12 cellular contexts compared by ENCODE assay signal in genomic region chr1:24952413-24952841, GRCh38. TPM values are rescaled to one million over a fixed set of nuclear protein-coding genes. Genes with fewer than 3 reads are reported as not detected.
DNase-seq lines count a peak whose midpoint lies in the region; ATAC-seq, FAIRE-seq and TF ChIP-seq lines count a peak whose summit lies in the region.
"Had no signal": no experiment of that assay in that cellular context is flagged by ENCODE, and none has a peak within 500 bp of the region (broad histone marks: within the 10 kb centered on the region; RNA-seq: fewer than 3 reads in every experiment).

No MANE protein-coding gene starts in this region.

- H3K9ac ChIP-seq in astrocyte (ENCODE audit: low read length), result no peak overlapping the region

- H3K79me2 ChIP-seq in astrocyte (ENCODE audit: insufficient read depth, low read length), result no peaks in the 10 kb centered on the region

- H3K4me3 ChIP-seq in GM12865 (ENCODE audit: low read depth, low read length), result no peak overlapping the region
- H3K4me3 ChIP-seq in astrocyte (ENCODE audit: insufficient read depth, low read depth, low read length), result no peak overlapping the region

- no peaks in the 10 kb centered on the region for H3K27me3 ChIP-seq in astrocyte (ENCODE audit: insufficient read depth, low read length)

- H3K9me3 ChIP-seq in astrocyte (ENCODE audit: insufficient read depth, low read depth, low read length), result no peaks in the 10 kb centered on the region

- H3K4me1 Mint-ChIP-seq in astrocyte (ENCODE audit: low read depth, unreplicated experiment), result peaks cover 41% of the 10 kb centered on the region

- no peak overlapping the region for H3K27ac Mint-ChIP-seq in astrocyte (ENCODE audit: unreplicated experiment)
- H3K27ac Mint-ChIP-seq: CD14-positive monocyte had no signal

- TF ChIP-seq CTCF in GM12865 (IDR thresholded peaks at IDR 0.05; ENCODE audit: insufficient read depth, low read depth, low read length, missing control alignments), result peak; percentile 19
- TF ChIP-seq CTCF in astrocyte (IDR thresholded peaks at IDR 0.05; ENCODE audit: insufficient read depth, low read depth, low read length), result no peak

- H3K36me3 Mint-ChIP-seq in astrocyte (ENCODE audit: low read depth, unreplicated experiment), result peaks cover 3% of the 10 kb centered on the region

- ATAC-seq in HG03469 (IDR thresholded peaks at IDR 0.05; ENCODE audit: unreplicated experiment), result no peak

- H2AFZ ChIP-seq in astrocyte (ENCODE audit: low read depth, low read length), result no peak overlapping the region

- H3K27ac ChIP-seq in astrocyte (ENCODE audit: low read depth, low read length), result no peak overlapping the region

- peak overlapping the region; percentile 31 for H3K4me2 ChIP-seq in astrocyte (ENCODE audit: low read length)

- FAIRE-seq in astrocyte (lab: Jason Lieb, UNC), result no peak

- no peaks in the 10 kb centered on the region for H3K36me3 ChIP-seq in astrocyte (ENCODE audit: insufficient read depth, low read length)

- no peaks in the 10 kb centered on the region for H3K9me3 Mint-ChIP-seq in astrocyte (ENCODE audit: unreplicated experiment)

- H3K27me3 Mint-ChIP-seq in astrocyte (ENCODE audit: low read depth, unreplicated experiment), result peaks cover 4% of the 10 kb centered on the region

- no peaks in the 10 kb centered on the region for H4K20me1 ChIP-seq in astrocyte (ENCODE audit: insufficient read depth, low read length)

- peak; percentile 54 for DNase-seq in A172 (ENCODE audit: low spot score)
- peak; percentile 78 for DNase-seq in GM12865 (ENCODE audit: low read depth)
- peak; percentile 76 for DNase-seq in OCI-M1 (lab: John Stamatoyannopoulos, UW)
- no peak for DNase-seq in astrocyte (ENCODE audit: low read depth)
- DNase-seq in NCI-H748 (lab: John Stamatoyannopoulos, UW; ENCODE audit: unreplicated experiment), result no peak
- no peak for DNase-seq in C1 segment of cervical spinal cord (lab: John Stamatoyannopoulos, UW)
- DNase-seq in cerebellar nuclear complex (lab: John Stamatoyannopoulos, UW), result no peak
- DNase-seq: activated CD4-positive, CD25-positive, alpha-beta regulatory T cell treated with anti-CD3 and anti-CD28 coated beads, Interleukin-2, amount 50 U/mL, for 72 hours; foreskin melanocyte had no signal

- H3K4me1 ChIP-seq in astrocyte (ENCODE audit: insufficient read depth, low read length), result peaks cover 37% of the 10 kb centered on the region

- no peak overlapping the region for H3K4me3 Mint-ChIP-seq in astrocyte (ENCODE audit: unreplicated experiment)
- H3K4me3 Mint-ChIP-seq: CD14-positive monocyte had no signal

RNA-seq across cellular contexts. Expression of gene RUNX3, which starts 22.4 kb away (rescaled TPM):
- total RNA-seq in A172 (2014; rRNA removed; shearing (Covaris generic)), result not detected in 2 replicates
- 2.1 and 2.5 TPM in 2 replicates for total RNA-seq in astrocyte
- total RNA-seq: LHCN-M2 had no signal

Comparison
In these comparisons a context has a peak if more than half of its experiments do, and no peak if none do; other contexts are left out.
1. DNase-seq: peak in A172 (single experiment), GM12865 (single experiment) and OCI-M1 (single experiment); none in astrocyte (single experiment), NCI-H748 (single experiment), C1 segment of cervical spinal cord (0 of 14) and cerebellar nuclear complex (0 of 2).